In genomic region chr2:70983506-70984227, GRCh38 we compare ENCODE assay signal across 18 cellular contexts. TPM values are rescaled to one million over a fixed set of nuclear protein-coding genes. Genes with fewer than 3 reads are reported as not detected.
DNase-seq lines count a peak whose midpoint lies in the region; ATAC-seq and TF ChIP-seq lines count a peak whose summit lies in the region.
"Had no signal": no experiment of that assay in that cellular context is flagged by ENCODE, and none has a peak within 500 bp of the region (broad histone marks: within the 10 kb centered on the region; RNA-seq: fewer than 3 reads in every experiment).

No MANE protein-coding gene starts in this region.

- peak; percentile 23 for DNase-seq in activated T-cell treated with anti-CD3 and anti-CD28 coated beads, Interleukin-2, amount 50 U/mL, for 24 hours
- DNase-seq in activated T-cell treated with anti-CD3 and anti-CD28 coated beads, Interleukin-2, amount 50 U/mL, for 4 hours: no peak
- peak; percentile 46 for DNase-seq in activated CD8-positive, alpha-beta memory T cell treated with anti-CD3 and anti-CD28 coated beads for 24 hours
- DNase-seq in islet precursor cell (peak; percentile 13), tibial artery (peak; percentile 3 to 24), NCI-H1694 treated with DMSO at 0.1 percent for 48 hours (lab: John Stamatoyannopoulos, UW) (no peak), NK-92 (lab: John Stamatoyannopoulos, UW; ENCODE audit: unreplicated experiment) (no peak)
- DNase-seq: COR-L47, HCEC 1CT, IMR-90, NCI-H1417, NCI-H2081, NCI-H2227 treated with DMSO at 0.1 percent for 48 hours, NCI-H526, PC-3 had no signal

- H3K27me3 ChIP-seq in tibial artery: no peaks in the 10 kb centered on the region

- intact Hi-C loops in tibial artery (cut with DNase I; ENCODE audit: low total_unique reads): no loop called here

- no peak overlapping the region for H3K4me3 ChIP-seq in tibial artery
- H3K4me3 ChIP-seq: A549 had no signal

- H3K4me1 Mint-ChIP-seq in activated T-cell treated with anti-CD3 and anti-CD28 coated beads, Interleukin-2, amount 50 U/mL, for 24 hours (ENCODE audit: low read depth): peaks cover 20% of the 10 kb centered on the region
- peaks cover 9% of the 10 kb centered on the region for H3K4me1 Mint-ChIP-seq in activated T-cell treated with anti-CD3 and anti-CD28 coated beads, Interleukin-2, amount 50 U/mL, for 4 hours (ENCODE audit: low read depth)

- no peak for ATAC-seq in activated T-cell treated with anti-CD3 and anti-CD28 coated beads, Interleukin-2, amount 50 U/mL, for 4 hours
- ATAC-seq in GM18907 (IDR thresholded peaks at IDR 0.05; ENCODE audit: unreplicated experiment): no peak
- ATAC-seq: PC-3 had no signal

- peaks cover 6 to 65% (median 10%) of the 10 kb centered on the region in 3 donors for H3K36me3 ChIP-seq in tibial artery

- H3K9me3 ChIP-seq in tibial artery: no peaks in the 10 kb centered on the region
- H3K9me3 ChIP-seq: A549 had no signal

- H3K4me3 Mint-ChIP-seq in activated T-cell treated with anti-CD3 and anti-CD28 coated beads, Interleukin-2, amount 50 U/mL, for 24 hours: no peak overlapping the region
- H3K4me3 Mint-ChIP-seq in activated T-cell treated with anti-CD3 and anti-CD28 coated beads, Interleukin-2, amount 50 U/mL, for 4 hours: no peak overlapping the region
- H3K4me3 Mint-ChIP-seq: CD14-positive monocyte had no signal

- TF ChIP-seq CTCF in tibial artery (IDR thresholded peaks at IDR 0.05): no peak

- peaks cover 0 to 35% (median 15%) of the 10 kb centered on the region in 4 donors for H3K4me1 ChIP-seq in tibial artery
- H3K4me1 ChIP-seq: A549 had no signal

- H3K9me3 Mint-ChIP-seq in activated T-cell treated with anti-CD3 and anti-CD28 coated beads, Interleukin-2, amount 50 U/mL, for 24 hours: no peaks in the 10 kb centered on the region
- H3K9me3 Mint-ChIP-seq in activated T-cell treated with anti-CD3 and anti-CD28 coated beads, Interleukin-2, amount 50 U/mL, for 4 hours: no peaks in the 10 kb centered on the region

- no peak overlapping the region for H3K27ac Mint-ChIP-seq in activated T-cell treated with anti-CD3 and anti-CD28 coated beads, Interleukin-2, amount 50 U/mL, for 24 hours
- H3K27ac Mint-ChIP-seq: CD14-positive monocyte had no signal

- H3K36me3 Mint-ChIP-seq in activated T-cell treated with anti-CD3 and anti-CD28 coated beads, Interleukin-2, amount 50 U/mL, for 24 hours (ENCODE audit: low read depth): peaks cover 53% of the 10 kb centered on the region
- H3K36me3 Mint-ChIP-seq in activated T-cell treated with anti-CD3 and anti-CD28 coated beads, Interleukin-2, amount 50 U/mL, for 4 hours (ENCODE audit: insufficient read depth): peaks cover 24% of the 10 kb centered on the region

- no peak overlapping the region for H3K27ac ChIP-seq in tibial artery
- H3K27ac ChIP-seq: A549 had no signal

- H3K27me3 Mint-ChIP-seq in activated T-cell treated with anti-CD3 and anti-CD28 coated beads, Interleukin-2, amount 50 U/mL, for 24 hours: no peaks in the 10 kb centered on the region
- H3K27me3 Mint-ChIP-seq in activated T-cell treated with anti-CD3 and anti-CD28 coated beads, Interleukin-2, amount 50 U/mL, for 4 hours (ENCODE audit: low read depth): no peaks in the 10 kb centered on the region

RNA-seq across cellular contexts. Expression of gene ANKRD53, which starts 5.2 kb away (rescaled TPM):
- not detected for total RNA-seq in activated T-cell treated with anti-CD3 and anti-CD28 coated beads, Interleukin-2, amount 50 U/mL, for 4 hours
- total RNA-seq: PC-3 had no signal

RNA-seq across cellular contexts. Expression of gene TEX261, which starts 11.0 kb away (rescaled TPM):
- 10 to 100 TPM; 78.6 to 89.6 (median 79.5) TPM for total RNA-seq in activated T-cell treated with anti-CD3 and anti-CD28 coated beads, Interleukin-2, amount 50 U/mL, for 4 hours

RNA-seq across cellular contexts. Expression of gene ATP6V1B1, which starts 48.0 kb away (rescaled TPM):
- total RNA-seq in activated T-cell treated with anti-CD3 and anti-CD28 coated beads, Interleukin-2, amount 50 U/mL, for 4 hours: not detected
- total RNA-seq: IMR-90, PC-3 had no signal

Comparison
In these comparisons a context has a peak if more than half of its experiments do, and no peak if none do; other contexts are left out.
1. DNase-seq: peak in activated T-cell treated with anti-CD3 and anti-CD28 coated beads, Interleukin-2, amount 50 U/mL, for 24 hours (single experiment), activated CD8-positive, alpha-beta memory T cell treated with anti-CD3 and anti-CD28 coated beads for 24 hours (single experiment), islet precursor cell (single experiment) and tibial artery (2 of 2); none in activated T-cell treated with anti-CD3 and anti-CD28 coated beads, Interleukin-2, amount 50 U/mL, for 4 hours (single experiment), NCI-H1694 treated with DMSO at 0.1 percent for 48 hours (single experiment) and NK-92 (single experiment).